In genomic region chr22:46444390-46444854, GRCh38 we compare ENCODE assay signal across 2 cellular contexts.
A peak's percentile ranks its signal among the peaks of the same experiment; 100 is the strongest.
TF ChIP-seq lines count a peak whose summit lies in the region.

No MANE protein-coding gene starts in this region.

TF ChIP-seq in WTC11, 78 proteins besides CTCF, POLR2A, EP300 and RAD21 (continued from another document):
- TF ChIP-seq OVOL2 (CRISPR knock-in tag; IDR thresholded peaks at IDR 0.05; ENCODE audit: borderline replicate concordance) (no peak), FOXK1 (CRISPR knock-in tag; IDR thresholded peaks at IDR 0.05) (no peak), FOXP1 (CRISPR knock-in tag; IDR thresholded peaks at IDR 0.05; ENCODE audit: borderline replicate concordance) (no peak), ERG (CRISPR knock-in tag; IDR thresholded peaks at IDR 0.05) (no peak), GABPB1 (CRISPR knock-in tag; IDR thresholded peaks at IDR 0.05) (no peak), FOXP4 (CRISPR knock-in tag; IDR thresholded peaks at IDR 0.05) (no peak), AFF4 (CRISPR knock-in tag; IDR thresholded peaks at IDR 0.05; ENCODE audit: borderline replicate concordance) (no peak), MAX (CRISPR knock-in tag; IDR thresholded peaks at IDR 0.05) (no peak), USF2 (CRISPR knock-in tag; IDR thresholded peaks at IDR 0.05) (no peak), ZNF396 (CRISPR knock-in tag; IDR thresholded peaks at IDR 0.05; ENCODE audit: borderline replicate concordance) (no peak), ETV6 (CRISPR knock-in tag; IDR thresholded peaks at IDR 0.05) (no peak), HMGXB4 (CRISPR knock-in tag; IDR thresholded peaks at IDR 0.05) (no peak)

TF ChIP-seq in HepG2, 621 proteins besides CTCF, POLR2A, EP300 and RAD21 (continued from another document and continues in another):
- TF ChIP-seq SOX5 (CRISPR knock-in tag; IDR thresholded peaks at IDR 0.05; ENCODE audit: borderline replicate concordance) (peak; percentile 64; the same call in 1 of the 2 replicates), DDIT3 (CRISPR knock-in tag; IDR thresholded peaks at IDR 0.05) (no peak), HNF4A (CRISPR knock-in tag; IDR thresholded peaks at IDR 0.05) (peak; percentile 51; the same call in 1 of the 2 replicates), NR2F2 (IDR thresholded peaks at IDR 0.05; ENCODE audit: borderline replicate concordance, low read depth) (0 out of 2 replicates have a peak, but pooled peaks have one; percentile 19), ZNF770 (CRISPR knock-in tag; IDR thresholded peaks at IDR 0.05) (peak; percentile 61), ZNF598 (CRISPR knock-in tag; IDR thresholded peaks at IDR 0.05; ENCODE audit: borderline replicate concordance) (0 out of 2 replicates have a peak, but pooled peaks have one; percentile 11), HNF1B (CRISPR knock-in tag; IDR thresholded peaks at IDR 0.05) (peak; percentile 40; the same call in 1 of the 2 replicates), SCMH1 (CRISPR knock-in tag; IDR thresholded peaks at IDR 0.05; ENCODE audit: borderline replicate concordance) (no peak), STAG1 (CRISPR knock-in tag; IDR thresholded peaks at IDR 0.05) (peak; percentile 73), ZBTB37 (CRISPR knock-in tag; IDR thresholded peaks at IDR 0.05) (no peak), ZFAT (CRISPR knock-in tag; conservative IDR thresholded peaks at IDR 0.05) (no peak), ZNF317 (CRISPR knock-in tag; IDR thresholded peaks at IDR 0.05) (no peak), ZNF850 (CRISPR knock-in tag; conservative IDR thresholded peaks at IDR 0.05) (no peak), ZMYM3 (CRISPR knock-in tag; IDR thresholded peaks at IDR 0.05) (peak; percentile 16; the same call in 1 of the 2 replicates), RFX1 (IDR thresholded peaks at IDR 0.05) (no peak), ASH2L (IDR thresholded peaks at IDR 0.05; ENCODE audit: insufficient read length, low read depth, low read length) (peak; percentile 34), ZNF441 (CRISPR knock-in tag; IDR thresholded peaks at IDR 0.05; ENCODE audit: borderline replicate concordance) (peak; percentile 53; the same call in 1 of the 2 replicates), NFE2L1 (CRISPR knock-in tag; IDR thresholded peaks at IDR 0.05; ENCODE audit: borderline replicate concordance) (no peak), GFI1 (CRISPR knock-in tag; IDR thresholded peaks at IDR 0.05; ENCODE audit: borderline replicate concordance) (peak; percentile 82), ZNF619 (CRISPR knock-in tag; IDR thresholded peaks at IDR 0.05) (no peak), ZNF687 (CRISPR knock-in tag; IDR thresholded peaks at IDR 0.05) (peak; percentile 11; the same call in 1 of the 2 replicates), SSRP1 (CRISPR knock-in tag; IDR thresholded peaks at IDR 0.05) (no peak), TBX2 (CRISPR knock-in tag; IDR thresholded peaks at IDR 0.05; ENCODE audit: borderline replicate concordance) (no peak), SAP130 (CRISPR knock-in tag; IDR thresholded peaks at IDR 0.05; ENCODE audit: low read depth) (peak; percentile 14; the same call in 1 of the 2 replicates), ZKSCAN1 (IDR thresholded peaks at IDR 0.05; ENCODE audit: low read length) (no peak), ZEB1 (IDR thresholded peaks at IDR 0.05; ENCODE audit: insufficient replicate concordance, low read depth) (no peak), GATAD2A (CRISPR knock-in tag; IDR thresholded peaks at IDR 0.05) (0 out of 2 replicates have a peak, but pooled peaks have one; percentile 17), PITX1 (CRISPR knock-in tag; IDR thresholded peaks at IDR 0.05) (peak; percentile 46; the same call in 1 of the 2 replicates), ZNF383 (CRISPR knock-in tag; IDR thresholded peaks at IDR 0.05; ENCODE audit: borderline replicate concordance) (no peak), ZBTB7B (CRISPR knock-in tag; IDR thresholded peaks at IDR 0.05) (0 out of 2 replicates have a peak, but pooled peaks have one; percentile 15), TEAD3 (CRISPR knock-in tag; optimal IDR thresholded peaks at IDR 0.05; ENCODE audit: borderline replicate concordance) (no peak), SOX13 (IDR thresholded peaks at IDR 0.05) (no peak), SOX13 (CRISPR knock-in tag; conservative IDR thresholded peaks at IDR 0.05 in 1 of 2, IDR thresholded peaks at IDR 0.05 in 1 of 2) (peak in 1 of 2 experiments; percentile 70; a peak in 2 of 4 replicates), ZNF256 (CRISPR knock-in tag; conservative IDR thresholded peaks at IDR 0.05) (no peak), SALL2 (CRISPR knock-in tag; IDR thresholded peaks at IDR 0.05) (no peak), ZNF501 (CRISPR knock-in tag; IDR thresholded peaks at IDR 0.05) (0 out of 2 replicates have a peak, but pooled peaks have one; percentile 8), ZGPAT (CRISPR knock-in tag; IDR thresholded peaks at IDR 0.05) (0 out of 2 replicates have a peak, but pooled peaks have one; percentile 20), NR2F6 (IDR thresholded peaks at IDR 0.05) (0 out of 2 replicates have a peak, but pooled peaks have one; percentile 28), NR2F6 (CRISPR knock-in tag; IDR thresholded peaks at IDR 0.05) (0 out of 2 replicates have a peak, but pooled peaks have one; percentile 8), ZNF101 (CRISPR knock-in tag; IDR thresholded peaks at IDR 0.05; ENCODE audit: borderline replicate concordance, low read depth) (no peak), ZNF460 (CRISPR knock-in tag; IDR thresholded peaks at IDR 0.05; ENCODE audit: borderline replicate concordance) (no peak), ZNF17 (CRISPR knock-in tag; IDR thresholded peaks at IDR 0.05) (peak; percentile 98), TEF (CRISPR knock-in tag; IDR thresholded peaks at IDR 0.05) (no peak), SMC3 (IDR thresholded peaks at IDR 0.05; ENCODE audit: low read length) (peak; percentile 70), MATR3 (CRISPR knock-in tag; IDR thresholded peaks at IDR 0.05) (no peak), ZFP36L2 (CRISPR knock-in tag; IDR thresholded peaks at IDR 0.05) (no peak), ZNF292 (CRISPR knock-in tag; IDR thresholded peaks at IDR 0.05; ENCODE audit: borderline replicate concordance, low read depth) (0 out of 2 replicates have a peak, but pooled peaks have one; percentile 33), ZFP91 (CRISPR knock-in tag; IDR thresholded peaks at IDR 0.05; ENCODE audit: borderline replicate concordance) (peak; percentile 28; the same call in 1 of the 2 replicates), JARID2 (CRISPR knock-in tag; IDR thresholded peaks at IDR 0.05; ENCODE audit: insufficient replicate concordance) (no peak)
